ENCODE assay signal across 8 cellular contexts in the genomic region with DNA sequence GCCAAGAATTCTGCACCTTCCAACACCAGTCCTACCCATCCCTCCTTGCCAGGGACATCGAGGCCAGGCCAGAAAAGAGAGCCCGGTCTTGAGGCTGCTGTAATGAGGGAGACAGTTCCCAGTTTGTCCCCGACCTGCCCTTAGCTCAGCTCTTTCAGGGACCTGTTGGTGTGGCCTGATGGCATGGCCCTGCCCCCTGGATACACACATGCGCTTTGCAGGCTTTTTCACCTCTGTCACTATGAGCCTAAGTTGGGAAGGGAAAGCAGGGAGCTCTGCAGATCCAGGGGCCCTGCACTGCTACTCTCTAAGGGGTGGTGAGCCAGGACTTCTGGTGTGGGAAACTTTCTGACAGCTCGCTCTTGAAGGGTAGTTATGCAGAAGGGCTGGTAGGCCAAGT. TPM values are rescaled to one million over a fixed set of nuclear protein-coding genes. Genes with fewer than 3 reads are reported as not detected.
DNase-seq lines count a peak whose midpoint lies in the region; ATAC-seq, FAIRE-seq and TF ChIP-seq lines count a peak whose summit lies in the region.
"Had no signal": no experiment of that assay in that cellular context is flagged by ENCODE, and none has a peak within 500 bp of the region (broad histone marks: within the 10 kb centered on the region; RNA-seq: fewer than 3 reads in every experiment).

No MANE protein-coding gene starts in this region.

- peak overlapping the region; percentile 86 for H3K4me3 ChIP-seq in GM12875 (ENCODE audit: low read depth, low read length)
- H3K4me3 ChIP-seq in PC-9 = peak overlapping the region; percentile 84
- H3K4me3 ChIP-seq in endothelial cell of umbilical vein (replicated peaks in 1 of 3; ENCODE audit: insufficient read depth in 1 of 3, low read depth in 1 of 3, low read length in 3 of 3) = peak overlapping the region; percentile 2 to 87 (median 85)
- H3K4me3 ChIP-seq in osteoblast (ENCODE audit: insufficient read depth, low read length) = no peak overlapping the region

- no peak for ATAC-seq in HG02870 (IDR thresholded peaks at IDR 0.05; ENCODE audit: unreplicated experiment)

- FAIRE-seq in endothelial cell of umbilical vein (lab: Jason Lieb, UNC) = no peak

- dilution Hi-C loops in endothelial cell of umbilical vein (cut with MboI; ENCODE audit: extremely low pct_ligation_motif_present, low sequenced_read_pairs) = no loop called here

- H3K9me3 ChIP-seq in PC-9 (ENCODE audit: insufficient read depth, low read depth) = no peaks in the 10 kb centered on the region
- H3K9me3 ChIP-seq in endothelial cell of umbilical vein (replicated peaks; ENCODE audit: control insufficient read depth, insufficient read depth, low read length) = no peaks in the 10 kb centered on the region
- no peaks in the 10 kb centered on the region for H3K9me3 ChIP-seq in osteoblast (ENCODE audit: low read depth, low read length)

- BruUV-seq in PC-9 (replicated peaks; lab: Mats Ljungman, UMichigan) (no TSS peak), endothelial cell of umbilical vein (replicated peaks; lab: Mats Ljungman, UMichigan) (no TSS peak)

- POLR2A ChIA-PET in PC-9 (lab: Charles Lee; ENCODE audit: unreplicated experiment) = no interaction called here
- POLR2A ChIA-PET in endothelial cell of umbilical vein (lab: Charles Lee) = interaction anchor here (2.1 kb wide), 1 partner anchor 25 kb away, joined by 6 read pairs; no protein-coding TSS in a partner anchor

- H3K4me1 ChIP-seq in PC-9 (replicated peaks; ENCODE audit: insufficient read depth) = peaks cover 49% of the 10 kb centered on the region
- H3K4me1 ChIP-seq in endothelial cell of umbilical vein (ENCODE audit: control insufficient read depth, extremely low read depth, insufficient read depth, low read length) = peaks cover 43% of the 10 kb centered on the region
- peaks cover 11% of the 10 kb centered on the region for H3K4me1 ChIP-seq in osteoblast (ENCODE audit: insufficient read depth, low read length)

- H3K9me2 ChIP-seq in PC-9 (ENCODE audit: insufficient read depth) = no peaks in the 10 kb centered on the region

- TF ChIP-seq POLR2A in endothelial cell of umbilical vein (IDR thresholded peaks at IDR 0.05; ENCODE audit: low read depth, low read length) = no peak

- peak overlapping the region; percentile 87 for H3K4me2 ChIP-seq in PC-9
- peak overlapping the region; percentile 81 for H3K4me2 ChIP-seq in endothelial cell of umbilical vein (ENCODE audit: insufficient read depth, low read length)
- peak overlapping the region; percentile 93 for H3K4me2 ChIP-seq in osteoblast (ENCODE audit: insufficient read depth, low read length)

- no peak for DNase-seq in PC-9
- no peak for DNase-seq in endothelial cell of umbilical vein (ENCODE audit: low read depth, low spot score)
- no peak for DNase-seq in osteoblast (ENCODE audit: insufficient read length, low spot score, missing footprints)
- DNase-seq in NCI-H2081 treated with DMSO at 0.1 percent for 48 hours (lab: John Stamatoyannopoulos, UW) = no peak
- DNase-seq in hepatic stellate cell (ENCODE audit: low spot score) = no peak
- DNase-seq: NCI-H1105 had no signal

- H3K79me2 ChIP-seq in PC-9 (ENCODE audit: low read depth) (peaks cover 67% of the 10 kb centered on the region), endothelial cell of umbilical vein (ENCODE audit: control insufficient read depth, insufficient read depth, low read length) (peaks cover 69% of the 10 kb centered on the region), osteoblast (ENCODE audit: insufficient read depth, low read length) (peaks cover 38% of the 10 kb centered on the region)

- CTCF ChIA-PET in PC-9 (lab: Charles Lee) = no interaction called here
- CTCF ChIA-PET in endothelial cell of umbilical vein (lab: Charles Lee) = interaction anchor here (1.0 to 2.4 kb wide), 11 partner anchors 10 to 529 kb away, joined by 3 to 9 read pairs (median 6); no protein-coding TSS in a partner anchor

- H3K9me1 ChIP-seq in endothelial cell of umbilical vein (replicated peaks; ENCODE audit: control insufficient read depth, extremely low read depth, insufficient read depth, low read length) = no peaks in the 10 kb centered on the region

- H3K27ac ChIP-seq in PC-9 (no peak overlapping the region), endothelial cell of umbilical vein (ENCODE audit: insufficient read depth, low read depth, low read length) (no peak overlapping the region), osteoblast (ENCODE audit: low read depth, low read length) (no peak overlapping the region)

- peaks cover 20% of the 10 kb centered on the region; the same call in 1 of the 2 replicates for H3F3A ChIP-seq in PC-9 (ENCODE audit: insufficient read depth, low read depth)

- H3K36me3 ChIP-seq in PC-9 (ENCODE audit: low read depth) (peaks cover 49% of the 10 kb centered on the region), endothelial cell of umbilical vein (ENCODE audit: control insufficient read depth in 2 of 2, extremely low read depth in 1 of 2, insufficient read depth in 2 of 2, low read length in 2 of 2) (peaks cover 15 to 28% of the 10 kb centered on the region in 2 experiments), osteoblast (ENCODE audit: insufficient read depth, low read length) (peaks cover 17% of the 10 kb centered on the region)

- no peak for TF ChIP-seq CTCF in GM12875 (IDR thresholded peaks at IDR 0.05; ENCODE audit: borderline replicate concordance, insufficient read depth, low read depth, low read length)
- no peak for TF ChIP-seq CTCF in PC-9 (conservative IDR thresholded peaks at IDR 0.05)
- TF ChIP-seq CTCF in endothelial cell of umbilical vein (IDR thresholded peaks at IDR 0.05; ENCODE audit: extremely low read depth in 1 of 2, insufficient read depth in 1 of 2, low read depth in 1 of 2, low read length in 2 of 2) = no peak
- no peak for TF ChIP-seq CTCF in osteoblast (IDR thresholded peaks at IDR 0.05; ENCODE audit: extremely low read depth, low read depth, low read length)

- intact Hi-C loops in PC-9 (cut with micrococcal nuclease; ENCODE audit: unreplicated experiment) = no loop called here
- intact Hi-C loops in endothelial cell of umbilical vein (cut with micrococcal nuclease) = loop anchor here (5.0 kb wide), 1 partner anchor 62 kb away; a partner anchor contains a TSS

- H2AFZ ChIP-seq in PC-9 (no peak overlapping the region), endothelial cell of umbilical vein (ENCODE audit: low read depth, low read length) (no peak overlapping the region), osteoblast (ENCODE audit: low read length) (no peak overlapping the region)

- H3K27me3 ChIP-seq in PC-9 (ENCODE audit: insufficient read depth, low read depth) = no peaks in the 10 kb centered on the region
- H3K27me3 ChIP-seq in endothelial cell of umbilical vein (ENCODE audit: control insufficient read depth in 2 of 2, insufficient read depth in 2 of 2, low read length in 2 of 2) = no peaks in the 10 kb centered on the region
- no peaks in the 10 kb centered on the region for H3K27me3 ChIP-seq in osteoblast (ENCODE audit: insufficient read depth, low read length)

- H4K20me1 ChIP-seq in PC-9 (ENCODE audit: insufficient read depth) (peaks cover 22% of the 10 kb centered on the region), endothelial cell of umbilical vein (replicated peaks; ENCODE audit: control insufficient read depth, extremely low read depth, insufficient read depth, low read length) (peaks cover 9% of the 10 kb centered on the region), osteoblast (ENCODE audit: insufficient read depth, low read length) (peaks cover 11% of the 10 kb centered on the region)

- no peak overlapping the region for H3K9ac ChIP-seq in endothelial cell of umbilical vein (replicated peaks; ENCODE audit: extremely low read depth, insufficient read depth, low read length)

TF ChIP-seq in endothelial cell of umbilical vein, 7 proteins besides CTCF, POLR2A, EP300 and RAD21:
- TF ChIP-seq FOS (IDR thresholded peaks at IDR 0.05; ENCODE audit: borderline replicate concordance, insufficient read depth, low read length) (no peak), EZH2 (IDR thresholded peaks at IDR 0.05; ENCODE audit: borderline replicate concordance, low read depth, low read length, severe bottlenecking) (no peak), POLR2AphosphoS5 (IDR thresholded peaks at IDR 0.05; ENCODE audit: insufficient read depth, low read depth, low read length) (no peak), MYC (IDR thresholded peaks at IDR 0.05; ENCODE audit: low read depth, low read length) (no peak), GATA2 (IDR thresholded peaks at IDR 0.05; ENCODE audit: insufficient read depth, insufficient read length, low read depth, low read length) (no peak), JUN (IDR thresholded peaks at IDR 0.05; ENCODE audit: borderline replicate concordance, insufficient read depth, insufficient read length, low read depth) (no peak)
- TF ChIP-seq, protein P1, sequence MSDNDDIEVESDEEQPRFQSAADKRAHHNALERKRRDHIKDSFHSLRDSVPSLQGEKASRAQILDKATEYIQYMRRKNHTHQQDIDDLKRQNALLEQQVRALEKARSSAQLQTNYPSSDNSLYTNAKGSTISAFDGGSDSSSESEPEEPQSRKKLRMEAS (IDR thresholded peaks at IDR 0.05; ENCODE audit: insufficient read depth, insufficient read length) = no peak

RNA-seq across cellular contexts. Expression of a gene that starts 2.1 kb away (rescaled TPM):
- 220 and 518 TPM in 2 replicates for total RNA-seq in PC-9 (2021)
- total RNA-seq in endothelial cell of umbilical vein = 396 and 426 TPM in 2 replicates
- 258 and 266 TPM in 2 replicates for polyA plus RNA-seq in endothelial cell of umbilical vein
- polyA plus RNA-seq in endothelial cell of umbilical vein (2011; cell fraction: cytosol; rRNA removed) = 194 and 203 TPM in 2 replicates
- polyA plus RNA-seq in endothelial cell of umbilical vein (2011; cell fraction: nucleus; rRNA removed) = 88.9 and 111 TPM in 2 replicates
- 165 and 255 TPM in 2 replicates for polyA plus RNA-seq in endothelial cell of umbilical vein (2012)
- polyA minus RNA-seq in endothelial cell of umbilical vein = 553 and 557 TPM in 2 replicates
- polyA minus RNA-seq in endothelial cell of umbilical vein (2011; cell fraction: cytosol; rRNA and poly(A)+ RNA removed) = 299 TPM
- polyA minus RNA-seq in endothelial cell of umbilical vein (2011; cell fraction: nucleus; rRNA and poly(A)+ RNA removed) = 81.9 and 115 TPM in 2 replicates
- 672 and 691 TPM in 2 replicates for total RNA-seq in osteoblast

RNA-seq across cellular contexts. Expression of a gene that starts 19.1 kb away (rescaled TPM):
- total RNA-seq in PC-9 (2021) = not detected in 2 replicates
- not detected in 2 replicates for total RNA-seq in endothelial cell of umbilical vein
- polyA plus RNA-seq in endothelial cell of umbilical vein = not detected in 2 replicates
- not detected in 2 replicates for polyA plus RNA-seq in endothelial cell of umbilical vein (2011; cell fraction: cytosol; rRNA removed)
- not detected in 2 replicates for polyA plus RNA-seq in endothelial cell of umbilical vein (2011; cell fraction: nucleus; rRNA removed)
- polyA plus RNA-seq in endothelial cell of umbilical vein (2012) = not detected in 2 replicates
- not detected in 2 replicates for polyA minus RNA-seq in endothelial cell of umbilical vein
- polyA minus RNA-seq in endothelial cell of umbilical vein (2011; cell fraction: cytosol; rRNA and poly(A)+ RNA removed) = not detected
- polyA minus RNA-seq in endothelial cell of umbilical vein (2011; cell fraction: nucleus; rRNA and poly(A)+ RNA removed) = not detected in 2 replicates
- total RNA-seq in osteoblast = not detected in 2 replicates
